18 cellular contexts compared by ENCODE assay signal in genomic region chr21:31248598-31248997, GRCh38.
A peak's percentile ranks its signal among the peaks of the same experiment; 100 is the strongest.
DNase-seq lines count a peak whose midpoint lies in the region; ATAC-seq, FAIRE-seq and TF ChIP-seq lines count a peak whose summit lies in the region.
"Had no signal": no experiment of that assay in that cellular context is flagged by ENCODE, and none has a peak within 500 bp of the region (broad histone marks: within the 10 kb centered on the region; RNA-seq: fewer than 3 reads in every experiment).

No MANE protein-coding gene starts in this region.

- no peak for TF ChIP-seq POLR2A in heart left ventricle (IDR thresholded peaks at IDR 0.05)

- 71 to 91% (median 81%) methylated on average over 2 of the region's 2 CpGs for WGBS in heart left ventricle, 4 donors

- H3K4me1 ChIP-seq in ACC112 (ENCODE audit: control insufficient read depth, insufficient read depth, low read length, unreplicated experiment) (peaks cover 15% of the 10 kb centered on the region), heart left ventricle (no peaks in the 10 kb centered on the region)
- H3K4me1 ChIP-seq: uterus had no signal

- intact Hi-C loops in heart left ventricle (cut with DNase I), result no loop called here

- peaks cover 0 to 11% (median 2%) of the 10 kb centered on the region in 12 donors for H3K9me3 ChIP-seq in heart left ventricle

- peaks cover 0 to 10% of the 10 kb centered on the region in 2 donors for H3K9me3 Mint-ChIP-seq in activated T-cell treated with anti-CD3 and anti-CD28 coated beads, Interleukin-2, amount 50 U/mL, for 72 hours
- peaks cover 5% of the 10 kb centered on the region for H3K9me3 Mint-ChIP-seq in activated T-helper 17 cell treated with anti-CD3 and anti-CD28 coated beads, Interleukin-2, amount 50 U/mL, for 72 hours

- TF ChIP-seq CTCF in bronchial epithelial cell (IDR thresholded peaks at IDR 0.05; ENCODE audit: insufficient read depth, low read length, severe bottlenecking) (no peak), kidney epithelial cell (IDR thresholded peaks at IDR 0.05; ENCODE audit: insufficient read depth, low read length, poor library complexity, severe bottlenecking) (no peak), heart left ventricle (IDR thresholded peaks at IDR 0.05) (no peak)

- H3K27me3 Mint-ChIP-seq in activated T-cell treated with anti-CD3 and anti-CD28 coated beads, Interleukin-2, amount 50 U/mL, for 72 hours (ENCODE audit: low read depth), result no peaks in the 10 kb centered on the region
- H3K27me3 Mint-ChIP-seq in activated T-helper 17 cell treated with anti-CD3 and anti-CD28 coated beads, Interleukin-2, amount 50 U/mL, for 72 hours, result no peaks in the 10 kb centered on the region
- H3K27me3 Mint-ChIP-seq: activated naive CD8-positive, alpha-beta T cell treated with anti-CD3 and anti-CD28 coated beads for 36 hours; memory B cell had no signal

- no peaks in the 10 kb centered on the region for H3K27me3 ChIP-seq in ACC112 (ENCODE audit: insufficient read depth, low read length)
- no peaks in the 10 kb centered on the region for H3K27me3 ChIP-seq in bronchial epithelial cell (ENCODE audit: control insufficient read depth, insufficient read depth, low read length)
- H3K27me3 ChIP-seq in kidney epithelial cell (ENCODE audit: control insufficient read depth, insufficient read depth, low read length), result no peaks in the 10 kb centered on the region
- no peaks in the 10 kb centered on the region for H3K27me3 ChIP-seq in heart left ventricle
- H3K27me3 ChIP-seq: uterus had no signal

- H3K4me3 Mint-ChIP-seq in activated T-cell treated with anti-CD3 and anti-CD28 coated beads, Interleukin-2, amount 50 U/mL, for 72 hours, result no peak overlapping the region
- no peak overlapping the region for H3K4me3 Mint-ChIP-seq in activated T-helper 17 cell treated with anti-CD3 and anti-CD28 coated beads, Interleukin-2, amount 50 U/mL, for 72 hours
- H3K4me3 Mint-ChIP-seq: activated naive CD8-positive, alpha-beta T cell treated with anti-CD3 and anti-CD28 coated beads for 36 hours; CD8-positive, alpha-beta T cell; memory B cell; neural crest cell had no signal

- ATAC-seq in heart left ventricle, result no peak
- ATAC-seq in activated T-cell treated with anti-CD3 and anti-CD28 coated beads, Interleukin-2, amount 50 U/mL, for 72 hours (replicated peaks in 1 of 2), result no peak
- ATAC-seq in activated T-helper 17 cell treated with anti-CD3 and anti-CD28 coated beads, Interleukin-2, amount 50 U/mL, for 72 hours (replicated peaks), result no peak
- ATAC-seq: CD8-positive, alpha-beta T cell had no signal

- H3K27ac ChIP-seq in ACC112 (ENCODE audit: low read depth, low read length) (peak overlapping the region; percentile 55), heart left ventricle (no peak overlapping the region)
- H3K27ac ChIP-seq: uterus had no signal

- H3K79me2 ChIP-seq in ACC112 (ENCODE audit: control insufficient read depth, insufficient read depth, low read length, unreplicated experiment), result no peaks in the 10 kb centered on the region

- H2AFZ ChIP-seq in ACC112 (ENCODE audit: low read length, unreplicated experiment), result no peak overlapping the region

- peaks cover 8 to 34% of the 10 kb centered on the region in 2 donors for H3K36me3 Mint-ChIP-seq in activated T-cell treated with anti-CD3 and anti-CD28 coated beads, Interleukin-2, amount 50 U/mL, for 72 hours (ENCODE audit: insufficient read depth in 2 of 2)
- peaks cover 75% of the 10 kb centered on the region for H3K36me3 Mint-ChIP-seq in activated T-helper 17 cell treated with anti-CD3 and anti-CD28 coated beads, Interleukin-2, amount 50 U/mL, for 72 hours (ENCODE audit: low read depth)
- H3K36me3 Mint-ChIP-seq: memory B cell had no signal

- H3K4me3 ChIP-seq in ACC112 (ENCODE audit: low read depth, low read length) (no peak overlapping the region), bronchial epithelial cell (ENCODE audit: low read depth, low read length) (no peak overlapping the region), kidney epithelial cell (ENCODE audit: low read depth, low read length) (no peak overlapping the region), heart left ventricle (no peak overlapping the region)
- H3K4me3 ChIP-seq: uterus had no signal

- H3K4me1 Mint-ChIP-seq in activated T-cell treated with anti-CD3 and anti-CD28 coated beads, Interleukin-2, amount 50 U/mL, for 72 hours (ENCODE audit: low read depth), result no peaks in the 10 kb centered on the region
- H3K4me1 Mint-ChIP-seq in activated T-helper 17 cell treated with anti-CD3 and anti-CD28 coated beads, Interleukin-2, amount 50 U/mL, for 72 hours, result no peaks in the 10 kb centered on the region
- H3K4me1 Mint-ChIP-seq: activated naive CD8-positive, alpha-beta T cell treated with anti-CD3 and anti-CD28 coated beads for 36 hours; memory B cell had no signal

- no peak overlapping the region for H3K27ac Mint-ChIP-seq in activated T-cell treated with anti-CD3 and anti-CD28 coated beads, Interleukin-2, amount 50 U/mL, for 72 hours
- no peak overlapping the region for H3K27ac Mint-ChIP-seq in activated T-helper 17 cell treated with anti-CD3 and anti-CD28 coated beads, Interleukin-2, amount 50 U/mL, for 72 hours
- H3K27ac Mint-ChIP-seq: activated naive CD8-positive, alpha-beta T cell treated with anti-CD3 and anti-CD28 coated beads for 36 hours; CD8-positive, alpha-beta T cell; memory B cell had no signal

- FAIRE-seq in bronchial epithelial cell (lab: Jason Lieb, UNC), result no peak

- H3K36me3 ChIP-seq in ACC112 (ENCODE audit: insufficient read depth, low read length) (peaks cover 11% of the 10 kb centered on the region), bronchial epithelial cell (ENCODE audit: control insufficient read depth, insufficient read depth, low read length) (no peaks in the 10 kb centered on the region), kidney epithelial cell (ENCODE audit: control insufficient read depth, insufficient read depth, low read length) (no peaks in the 10 kb centered on the region), heart left ventricle (peaks cover 0 to 12% (median 0%) of the 10 kb centered on the region in 9 donors)
- H3K36me3 ChIP-seq: uterus had no signal

- peak; percentile 32 for DNase-seq in M059J (ENCODE audit: low read depth)
- DNase-seq in bronchial epithelial cell (ENCODE audit: low read depth), result peak; percentile 66
- DNase-seq in kidney epithelial cell (ENCODE audit: low read depth), result peak; percentile 65
- no peak for DNase-seq in heart left ventricle
- DNase-seq in HuH-7.5 (ENCODE audit: low spot score), result no peak
- DNase-seq in activated T-cell treated with anti-CD3 and anti-CD28 coated beads, Interleukin-2, amount 50 U/mL, for 72 hours, result no peak
- DNase-seq: activated CD4-positive, alpha-beta T cell treated with anti-CD3 and anti-CD28 coated beads for 4 hours; activated naive CD8-positive, alpha-beta T cell treated with anti-CD3 and anti-CD28 coated beads for 36 hours; CD8-positive, alpha-beta T cell; NCI-H1436; NCI-H2227 treated with DMSO at 0.1 percent for 48 hours; NK-92 treated with Interleukin-12 subunit alpha and Interleukin-12 subunit beta, amount 100 ng/mL, for 24 hours; SHP77 treated with DMSO at 0.1 percent for 48 hours; uterus had no signal

Comparison
In these comparisons a context has a peak if more than half of its experiments do, and no peak if none do; other contexts are left out.
1. DNase-seq: peak in M059J (single experiment), bronchial epithelial cell (single experiment) and kidney epithelial cell (single experiment); none in heart left ventricle (0 of 5), HuH-7.5 (single experiment) and activated T-cell treated with anti-CD3 and anti-CD28 coated beads, Interleukin-2, amount 50 U/mL, for 72 hours (0 of 2).